In the genomic region with DNA sequence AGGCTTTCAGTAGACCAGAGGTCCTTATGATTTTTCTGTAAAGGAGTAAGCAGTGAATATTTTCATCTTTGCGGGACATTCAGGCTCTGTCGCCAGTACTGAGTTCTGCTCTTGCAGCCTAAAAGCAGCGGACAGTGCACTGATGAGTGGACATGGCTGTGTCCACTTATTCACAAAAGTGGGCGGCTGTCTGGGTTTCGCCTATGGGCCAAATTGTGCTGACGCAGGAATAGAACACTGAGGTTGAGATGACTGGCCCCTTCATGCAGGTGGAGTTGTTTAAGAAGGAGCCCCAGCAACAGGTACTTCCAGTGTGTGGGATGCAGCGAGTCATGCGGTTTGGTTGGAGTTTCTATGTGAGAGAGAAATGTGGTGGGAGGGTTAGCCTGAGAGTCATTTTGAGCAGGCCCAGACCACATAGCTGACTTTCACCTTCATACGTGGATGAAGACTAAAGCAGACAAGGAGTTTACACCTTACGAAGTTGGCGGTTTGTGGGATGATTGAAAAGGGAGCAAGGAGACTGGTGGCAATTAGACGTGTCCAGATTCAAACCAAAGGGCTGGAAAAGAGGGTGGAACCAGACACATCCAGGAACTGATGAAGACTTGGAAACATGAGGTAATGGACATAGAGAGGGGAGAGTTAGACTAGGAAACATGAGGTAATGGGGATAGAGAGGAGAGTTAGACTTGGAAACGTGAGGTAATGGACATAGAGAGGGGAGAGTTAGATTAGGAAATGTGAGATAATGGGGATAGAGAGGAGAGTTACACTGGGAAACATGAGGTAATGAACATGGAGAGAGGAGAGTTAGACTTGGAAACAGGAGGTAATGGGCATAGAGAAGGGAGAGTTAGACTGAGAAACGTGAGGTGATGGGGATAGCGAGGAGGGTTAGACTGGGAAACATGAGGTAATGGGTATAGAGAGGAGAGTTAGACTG, we compare ENCODE assay signal across 12 cellular contexts. TPM values are rescaled to one million over a fixed set of nuclear protein-coding genes. Genes with fewer than 3 reads are reported as not detected.
DNase-seq lines count a peak whose midpoint lies in the region; ATAC-seq lines count a peak whose summit lies in the region.
"Had no signal": no experiment of that assay in that cellular context is flagged by ENCODE, and none has a peak within 500 bp of the region (broad histone marks: within the 10 kb centered on the region; RNA-seq: fewer than 3 reads in every experiment).

No MANE protein-coding gene starts in this region.

- H4K91ac ChIP-seq in neuronal stem cell (ENCODE audit: low read depth, low read length, poor library complexity), result no peak overlapping the region

- no peaks in the 10 kb centered on the region for H3K9me3 ChIP-seq in neuronal stem cell (replicated peaks in 1 of 2; ENCODE audit: control insufficient read depth in 2 of 2, insufficient read depth in 1 of 2, low read depth in 1 of 2, low read length in 2 of 2)
- H3K9me3 ChIP-seq: body of pancreas, esophagus muscularis mucosa had no signal

- no peaks in the 10 kb centered on the region for H3K27me3 ChIP-seq in neuronal stem cell (ENCODE audit: control insufficient read depth in 3 of 3, insufficient read depth in 3 of 3, low read depth in 1 of 3, low read length in 3 of 3)
- H3K27me3 ChIP-seq: body of pancreas, esophagus muscularis mucosa had no signal

- no peak overlapping the region for H3K9ac ChIP-seq in neuronal stem cell (ENCODE audit: low read depth, low read length, poor library complexity)

- H3K18ac ChIP-seq in neuronal stem cell (ENCODE audit: low read length), result no peak overlapping the region

- H2AFZ ChIP-seq in neuronal stem cell (ENCODE audit: low read length), result no peak overlapping the region

- peak; percentile 51 for ATAC-seq in GM19043 (IDR thresholded peaks at IDR 0.05; ENCODE audit: low read depth, unreplicated experiment)
- ATAC-seq in HG02884 (IDR thresholded peaks at IDR 0.05; ENCODE audit: unreplicated experiment), result peak; percentile 89
- peak; percentile 97 for ATAC-seq in activated T-helper 17 cell treated with anti-CD3 and anti-CD28 coated beads, Interleukin-2, amount 50 U/mL, for 72 hours (replicated peaks)
- ATAC-seq in HG02642 (IDR thresholded peaks at IDR 0.05; ENCODE audit: poor library complexity, unreplicated experiment), result no peak
- ATAC-seq: body of pancreas had no signal

- H2BK12ac ChIP-seq in neuronal stem cell (ENCODE audit: low read length), result no peak overlapping the region

- no peak overlapping the region for H2BK5ac ChIP-seq in neuronal stem cell (ENCODE audit: low read length)

- no peak overlapping the region for H3K14ac ChIP-seq in neuronal stem cell (ENCODE audit: low read length)

- no peak overlapping the region for H2BK120ac ChIP-seq in neuronal stem cell (ENCODE audit: low read depth, low read length)

- no peak overlapping the region for H3K27ac ChIP-seq in neuronal stem cell (replicated peaks; ENCODE audit: low read length)
- H3K27ac ChIP-seq: body of pancreas, esophagus muscularis mucosa, RWPE1 had no signal

- no peak overlapping the region for H3K27ac Mint-ChIP-seq in activated T-helper 17 cell treated with anti-CD3 and anti-CD28 coated beads, Interleukin-2, amount 50 U/mL, for 72 hours

- no peak overlapping the region for H4K8ac ChIP-seq in neuronal stem cell (ENCODE audit: low read depth, low read length)

- no peak overlapping the region for H3K23ac ChIP-seq in neuronal stem cell (ENCODE audit: low read depth, low read length, poor library complexity)

- no peaks in the 10 kb centered on the region for H3K9me3 Mint-ChIP-seq in activated T-helper 17 cell treated with anti-CD3 and anti-CD28 coated beads, Interleukin-2, amount 50 U/mL, for 72 hours
- H3K9me3 Mint-ChIP-seq: CD4-positive, alpha-beta memory T cell had no signal

- no peaks in the 10 kb centered on the region for H3K4me1 ChIP-seq in neuronal stem cell (ENCODE audit: control insufficient read depth in 2 of 2, insufficient read depth in 1 of 2, low read depth in 1 of 2, low read length in 2 of 2)
- H3K4me1 ChIP-seq: body of pancreas had no signal

- peaks cover 18 to 86% of the 10 kb centered on the region in 2 donors for H3K36me3 ChIP-seq in neuronal stem cell (replicated peaks in 1 of 2; ENCODE audit: control insufficient read depth in 2 of 2, insufficient read depth in 2 of 2, low read length in 2 of 2)

- peak; percentile 76 for DNase-seq in stimulated activated CD4-positive, alpha-beta T cell treated with anti-CD3 and anti-CD28 coated beads, Interleukin-4, amount 100 ng/mL, for 24 hours
- DNase-seq in globus pallidus (ENCODE audit: low spot score), result no peak
- no peak for DNase-seq in neuronal stem cell (ENCODE audit: low spot score)
- no peak for DNase-seq in SKM-1 treated with dmso at 0.1 percent for 144 hours (lab: John Stamatoyannopoulos, UW; ENCODE audit: unreplicated experiment)
- DNase-seq: body of pancreas; CD4-positive, alpha-beta memory T cell had no signal

- H2AK5ac ChIP-seq in neuronal stem cell (ENCODE audit: low read depth, low read length), result no peak overlapping the region

- H3K27me3 Mint-ChIP-seq in activated T-helper 17 cell treated with anti-CD3 and anti-CD28 coated beads, Interleukin-2, amount 50 U/mL, for 72 hours, result no peaks in the 10 kb centered on the region
- H3K27me3 Mint-ChIP-seq: CD4-positive, alpha-beta memory T cell had no signal

- H2BK15ac ChIP-seq in neuronal stem cell (ENCODE audit: low read length), result no peak overlapping the region

- H3K4me2 ChIP-seq in neuronal stem cell (ENCODE audit: insufficient read depth, low read length, poor library complexity, severe bottlenecking), result no peak overlapping the region

- H3K4ac ChIP-seq in neuronal stem cell (ENCODE audit: low read length), result no peak overlapping the region

- no peaks in the 10 kb centered on the region for H3K79me1 ChIP-seq in neuronal stem cell (ENCODE audit: low read depth, low read length)

- peaks cover 25% of the 10 kb centered on the region for H3K36me3 Mint-ChIP-seq in activated T-helper 17 cell treated with anti-CD3 and anti-CD28 coated beads, Interleukin-2, amount 50 U/mL, for 72 hours (ENCODE audit: low read depth)

- H3K4me1 Mint-ChIP-seq in activated T-helper 17 cell treated with anti-CD3 and anti-CD28 coated beads, Interleukin-2, amount 50 U/mL, for 72 hours, result peaks cover 1% of the 10 kb centered on the region

- H3K4me3 Mint-ChIP-seq in activated T-helper 17 cell treated with anti-CD3 and anti-CD28 coated beads, Interleukin-2, amount 50 U/mL, for 72 hours, result no peak overlapping the region
- H3K4me3 Mint-ChIP-seq: CD4-positive, alpha-beta memory T cell had no signal

- no peak overlapping the region for H3K4me3 ChIP-seq in neuronal stem cell (ENCODE audit: low read length in 2 of 2)
- H3K4me3 ChIP-seq: body of pancreas, esophagus muscularis mucosa had no signal

- 87 to 94% methylated on average over 3 of the region's 15 CpGs for WGBS in neuronal stem cell (ENCODE audit: extremely low coverage in 2 of 2, insufficient read length in 2 of 2, insufficient replicate concordance in 1 of 2), 2 donors

RNA-seq across cellular contexts. Expression of a gene that starts 38.2 kb away (rescaled TPM):
- 10 to 100 TPM; 23.8 to 31.3 TPM for total RNA-seq in activated T-helper 17 cell treated with anti-CD3 and anti-CD28 coated beads, Interleukin-2, amount 50 U/mL, for 72 hours
- polyA plus RNA-seq in neuronal stem cell (2013, experiment 1 of 2), result 7.2 TPM
- polyA plus RNA-seq in neuronal stem cell (2013, experiment 2 of 2), result 7.3 TPM

RNA-seq across cellular contexts. Expression of a gene that starts 45.5 kb away (rescaled TPM):
- 10 to 100 TPM; 59.0 to 87.9 TPM for total RNA-seq in activated T-helper 17 cell treated with anti-CD3 and anti-CD28 coated beads, Interleukin-2, amount 50 U/mL, for 72 hours
- 161 TPM for polyA plus RNA-seq in neuronal stem cell (2013, experiment 1 of 2)
- polyA plus RNA-seq in neuronal stem cell (2013, experiment 2 of 2), result 163 TPM
